9 cellular contexts compared by ENCODE assay signal in the genomic region with DNA sequence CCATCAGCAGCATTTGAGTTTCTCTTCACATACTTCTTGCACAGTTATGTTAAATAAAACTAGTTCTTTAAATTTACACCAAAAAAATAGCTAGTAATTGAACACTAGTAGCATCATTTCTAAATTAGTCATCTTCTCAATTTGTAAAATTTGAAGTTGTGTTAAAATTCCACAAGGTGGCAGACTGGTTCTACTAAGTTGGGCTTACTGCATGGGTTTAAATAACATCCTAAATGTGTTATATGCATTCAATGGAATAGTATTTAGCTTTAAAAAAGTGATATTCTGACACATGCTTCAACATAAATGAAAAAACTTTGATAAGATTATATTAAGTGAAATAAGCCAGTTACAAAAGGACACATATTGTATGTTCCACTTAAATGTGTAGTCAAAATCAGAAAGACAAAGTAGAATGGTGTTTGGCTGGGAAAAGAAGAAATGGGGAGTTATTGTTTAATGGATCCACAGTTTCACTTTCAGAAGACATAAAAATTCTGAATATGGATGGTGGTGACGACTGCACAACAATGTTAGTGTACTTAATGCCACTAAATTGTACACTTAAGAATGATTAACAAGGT. TPM values are rescaled to one million over a fixed set of nuclear protein-coding genes. Genes with fewer than 3 reads are reported as not detected.
DNase-seq lines count a peak whose midpoint lies in the region; ATAC-seq, FAIRE-seq and TF ChIP-seq lines count a peak whose summit lies in the region.
"Had no signal": no experiment of that assay in that cellular context is flagged by ENCODE, and none has a peak within 500 bp of the region (broad histone marks: within the 10 kb centered on the region; RNA-seq: fewer than 3 reads in every experiment).

No MANE protein-coding gene starts in this region.

- H3K4me3 ChIP-seq in AG04449 (ENCODE audit: low read depth, low read length) (no peak overlapping the region), stomach (no peak overlapping the region)

- peaks cover 10% of the 10 kb centered on the region for H3K4me1 Mint-ChIP-seq in activated CD8-positive, alpha-beta T cell treated with anti-CD3 and anti-CD28 coated beads, Interleukin-2, amount 10 ng/mL, durations not matched to agents 7 days and 5 days (ENCODE audit: low read depth)
- H3K4me1 Mint-ChIP-seq in activated naive CD8-positive, alpha-beta T cell treated with anti-CD3 and anti-CD28 coated beads, Interleukin-2, amount 50 U/mL, for 24 hours: no peaks in the 10 kb centered on the region

- peak; percentile 53 for DNase-seq in AG04449 (ENCODE audit: low read depth, low spot score)
- DNase-seq in GM12892 (ENCODE audit: insufficient read length): no peak
- peak; percentile 36 to 51 for DNase-seq in NCI-H2081 (lab: John Stamatoyannopoulos, UW)
- peak; percentile 28 for DNase-seq in activated CD8-positive, alpha-beta T cell treated with anti-CD3 and anti-CD28 coated beads, Interleukin-2, amount 10 ng/mL, durations not matched to agents 7 days and 5 days
- peak; percentile 43 for DNase-seq in hepatic stellate cell (ENCODE audit: low spot score)
- DNase-seq in stomach: no peak
- no peak for DNase-seq in activated naive CD8-positive, alpha-beta T cell treated with anti-CD3 and anti-CD28 coated beads, Interleukin-2, amount 50 U/mL, for 24 hours
- DNase-seq in activated naive CD4-positive, alpha-beta T cell treated with anti-CD3 and anti-CD28 coated beads, Interleukin-2, amount 50 U/mL, for 16 hours: no peak

- no peaks in the 10 kb centered on the region for H3K9me3 Mint-ChIP-seq in activated CD8-positive, alpha-beta T cell treated with anti-CD3 and anti-CD28 coated beads, Interleukin-2, amount 10 ng/mL, durations not matched to agents 7 days and 5 days (ENCODE audit: insufficient read depth)
- no peaks in the 10 kb centered on the region for H3K9me3 Mint-ChIP-seq in activated naive CD8-positive, alpha-beta T cell treated with anti-CD3 and anti-CD28 coated beads, Interleukin-2, amount 50 U/mL, for 24 hours
- H3K9me3 Mint-ChIP-seq: central memory CD8-positive, alpha-beta T cell had no signal

- peak; percentile 51 for FAIRE-seq in GM12892 (lab: Jason Lieb, UNC)

- no peak for TF ChIP-seq EP300 in stomach (IDR thresholded peaks at IDR 0.05)

- CTCF ChIA-PET in AG04449 (lab: Yijun Ruan, JAX): interaction anchor here (0.6 to 9.9 kb wide), 46 partner anchors 9 to 1443 kb away, joined by 3 to 289 read pairs (median 4); a partner anchor contains a TSS
- CTCF ChIA-PET in activated CD8-positive, alpha-beta T cell treated with anti-CD3 and anti-CD28 coated beads, Interleukin-2, amount 10 ng/mL, durations not matched to agents 7 days and 5 days (lab: Charles Lee): interaction anchor here (0.7 to 3.7 kb wide), 19 partner anchors 10 to 592 kb away, joined by 3 to 50 read pairs (median 6); a partner anchor contains a TSS

- H3K27ac Mint-ChIP-seq in activated CD8-positive, alpha-beta T cell treated with anti-CD3 and anti-CD28 coated beads, Interleukin-2, amount 10 ng/mL, durations not matched to agents 7 days and 5 days: no peak overlapping the region
- H3K27ac Mint-ChIP-seq in activated naive CD8-positive, alpha-beta T cell treated with anti-CD3 and anti-CD28 coated beads, Interleukin-2, amount 50 U/mL, for 24 hours: no peak overlapping the region

- no peaks in the 10 kb centered on the region for H3K36me3 Mint-ChIP-seq in activated CD8-positive, alpha-beta T cell treated with anti-CD3 and anti-CD28 coated beads, Interleukin-2, amount 10 ng/mL, durations not matched to agents 7 days and 5 days (ENCODE audit: low read depth)
- H3K36me3 Mint-ChIP-seq in activated naive CD8-positive, alpha-beta T cell treated with anti-CD3 and anti-CD28 coated beads, Interleukin-2, amount 50 U/mL, for 24 hours (ENCODE audit: low read depth): no peaks in the 10 kb centered on the region

- H3K36me3 ChIP-seq in stomach: no peaks in the 10 kb centered on the region

- H3K4me1 ChIP-seq in stomach: no peaks in the 10 kb centered on the region

- intact Hi-C loops in stomach (cut with DNase I; ENCODE audit: low total_unique reads): no loop called here

- peaks cover 21% of the 10 kb centered on the region for H3K27me3 Mint-ChIP-seq in activated CD8-positive, alpha-beta T cell treated with anti-CD3 and anti-CD28 coated beads, Interleukin-2, amount 10 ng/mL, durations not matched to agents 7 days and 5 days (ENCODE audit: low read depth)
- H3K27me3 Mint-ChIP-seq in activated naive CD8-positive, alpha-beta T cell treated with anti-CD3 and anti-CD28 coated beads, Interleukin-2, amount 50 U/mL, for 24 hours: no peaks in the 10 kb centered on the region
- H3K27me3 Mint-ChIP-seq: central memory CD8-positive, alpha-beta T cell had no signal

- peaks cover 0 to 5% (median 0%) of the 10 kb centered on the region in 3 donors for H3K27me3 ChIP-seq in stomach

- H3K4me3 Mint-ChIP-seq in activated CD8-positive, alpha-beta T cell treated with anti-CD3 and anti-CD28 coated beads, Interleukin-2, amount 10 ng/mL, durations not matched to agents 7 days and 5 days: no peak overlapping the region
- no peak overlapping the region for H3K4me3 Mint-ChIP-seq in activated naive CD8-positive, alpha-beta T cell treated with anti-CD3 and anti-CD28 coated beads, Interleukin-2, amount 50 U/mL, for 24 hours
- H3K4me3 Mint-ChIP-seq: central memory CD8-positive, alpha-beta T cell had no signal

- no peaks in the 10 kb centered on the region for H3K9me3 ChIP-seq in stomach

- no peak for ATAC-seq in activated CD8-positive, alpha-beta T cell treated with anti-CD3 and anti-CD28 coated beads, Interleukin-2, amount 10 ng/mL, durations not matched to agents 7 days and 5 days
- no peak for ATAC-seq in activated naive CD8-positive, alpha-beta T cell treated with anti-CD3 and anti-CD28 coated beads, Interleukin-2, amount 50 U/mL, for 24 hours

- peak; percentile 24 for TF ChIP-seq CTCF in AG04449 (IDR thresholded peaks at IDR 0.05; ENCODE audit: insufficient read depth, low read length, missing control alignments)
- TF ChIP-seq CTCF in stomach (IDR thresholded peaks at IDR 0.05): peak in 5 of 7 experiments; percentile 0 to 48 (median 39)

- H3K27ac ChIP-seq in stomach: no peak overlapping the region

- TF ChIP-seq POLR2A in GM12892 (IDR thresholded peaks at IDR 0.05; ENCODE audit: low read depth, low read length) (no peak), stomach (IDR thresholded peaks at IDR 0.05) (no peak)

- POLR2A ChIA-PET in AG04449 (lab: Yijun Ruan, JAX): no interaction called here
- POLR2A ChIA-PET in activated CD8-positive, alpha-beta T cell treated with anti-CD3 and anti-CD28 coated beads, Interleukin-2, amount 10 ng/mL, durations not matched to agents 7 days and 5 days (lab: Charles Lee): interaction anchor here (1.0 kb wide), 1 partner anchor 29 kb away, joined by 3 read pairs; no protein-coding TSS in a partner anchor

- 9 to 29% (median 13%) methylated on average over 1 of the region's 1 CpG for WGBS in stomach, 5 donors

RNA-seq across cellular contexts. Expression of a gene that starts 28.7 kb away (rescaled TPM):
- polyA plus RNA-seq in GM12892 (2012; ENCODE audit: missing spikeins): 31.2 TPM
- 10 to 100 TPM; 26.8 to 28.2 TPM for total RNA-seq in activated CD8-positive, alpha-beta T cell treated with anti-CD3 and anti-CD28 coated beads, Interleukin-2, amount 10 ng/mL, durations not matched to agents 7 days and 5 days
- total RNA-seq in stomach: 10 to 100 TPM; 25.1 to 75.9 (median 58.7) TPM
- 10 to 100 TPM; 18.1 to 19.3 (median 18.2) TPM for polyA plus RNA-seq in stomach

RNA-seq across cellular contexts. Expression of a gene that starts 33.1 kb away (rescaled TPM):
- polyA plus RNA-seq in GM12892 (2012; ENCODE audit: missing spikeins): 26.8 TPM
- total RNA-seq in activated CD8-positive, alpha-beta T cell treated with anti-CD3 and anti-CD28 coated beads, Interleukin-2, amount 10 ng/mL, durations not matched to agents 7 days and 5 days: 10 to 100 TPM; 19.4 to 19.7 TPM
- total RNA-seq in stomach: 10 to 100 TPM in 4 of 5 donors, 1 to 10 TPM in 1; 5.3 to 33.9 (median 22.6) TPM
- polyA plus RNA-seq in stomach: 1 to 10 TPM; 4.0 to 7.7 (median 6.5) TPM

RNA-seq across cellular contexts. Expression of a gene that starts 33.7 kb away (rescaled TPM):
- polyA plus RNA-seq in GM12892 (2012; ENCODE audit: missing spikeins): 91.3 TPM
- 10 to 100 TPM; 57.6 to 60.1 TPM for total RNA-seq in activated CD8-positive, alpha-beta T cell treated with anti-CD3 and anti-CD28 coated beads, Interleukin-2, amount 10 ng/mL, durations not matched to agents 7 days and 5 days
- 100 to 1,000 TPM in 2 of 5 donors, 10 to 100 TPM in 3; 24.1 to 278 (median 87.5) TPM for total RNA-seq in stomach
- 10 to 100 TPM; 55.8 to 69.2 (median 56.5) TPM for polyA plus RNA-seq in stomach

Comparison
In these comparisons a context has a peak if more than half of its experiments do, and no peak if none do; other contexts are left out.
1. DNase-seq: peak in AG04449 (single experiment), NCI-H2081 (2 of 2), activated CD8-positive, alpha-beta T cell treated with anti-CD3 and anti-CD28 coated beads, Interleukin-2, amount 10 ng/mL, durations not matched to agents 7 days and 5 days (single experiment) and hepatic stellate cell (single experiment); none in GM12892 (single experiment), stomach (single experiment), activated naive CD8-positive, alpha-beta T cell treated with anti-CD3 and anti-CD28 coated beads, Interleukin-2, amount 50 U/mL, for 24 hours (single experiment) and activated naive CD4-positive, alpha-beta T cell treated with anti-CD3 and anti-CD28 coated beads, Interleukin-2, amount 50 U/mL, for 16 hours (single experiment).